ENCODE assay signal across 32 cellular contexts in the genomic region with DNA sequence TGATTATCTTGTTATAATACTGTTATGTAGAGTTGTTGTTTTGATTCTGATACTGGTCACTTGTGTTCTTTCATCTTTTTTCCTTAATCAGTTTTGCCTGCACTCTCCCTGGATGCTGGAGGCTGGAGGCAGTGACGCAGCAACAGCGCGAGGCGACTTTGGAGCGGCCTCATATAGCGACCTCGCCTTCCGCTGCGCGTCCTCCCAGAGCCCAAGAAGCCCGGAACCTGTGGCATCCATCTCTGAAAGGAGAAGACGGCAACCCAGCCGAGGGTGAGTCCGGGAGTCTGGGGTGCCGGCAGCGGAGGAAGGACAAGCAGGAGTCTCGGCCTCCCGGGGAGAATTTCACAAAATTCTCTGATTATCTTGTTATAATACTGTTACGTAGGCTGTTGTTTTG.
"Had no signal": no experiment of that assay in that cellular context is flagged by ENCODE, and none has a peak within 500 bp of the region (broad histone marks: within the 10 kb centered on the region; RNA-seq: fewer than 3 reads in every experiment).

No MANE protein-coding gene starts in this region.

- H3K36me3 Mint-ChIP-seq: activated CD4-positive, alpha-beta memory T cell treated with anti-CD3 and anti-CD28 coated beads for 36 hours; activated naive CD8-positive, alpha-beta T cell treated with anti-CD3 and anti-CD28 coated beads for 36 hours; brain; stimulated activated effector memory CD8-positive, alpha-beta T cell treated with anti-CD3 and anti-CD28 coated beads, Interleukin-12 subunit alpha, Interleukin-12 subunit beta, amount 100 ng/mL, for 72 hours; type B pancreatic cell had no signal

- ATAC-seq: gastrocnemius medialis; left cardiac atrium; left ventricle myocardium superior; sciatic nerve; stimulated activated effector memory CD8-positive, alpha-beta T cell treated with anti-CD3 and anti-CD28 coated beads, Interleukin-12 subunit alpha, Interleukin-12 subunit beta, amount 100 ng/mL, for 72 hours had no signal

- H3K9me3 Mint-ChIP-seq: activated CD4-positive, alpha-beta memory T cell treated with anti-CD3 and anti-CD28 coated beads for 36 hours; activated naive CD4-positive, alpha-beta T cell treated with anti-CD3 and anti-CD28 coated beads for 36 hours; stimulated activated effector memory CD8-positive, alpha-beta T cell treated with anti-CD3 and anti-CD28 coated beads, Interleukin-12 subunit alpha, Interleukin-12 subunit beta, amount 100 ng/mL, for 72 hours; stimulated activated naive CD8-positive, alpha-beta T cell treated with anti-CD3 and anti-CD28 coated beads, Interleukin-15, Interleukin-2, amounts not matched to agents 100 ng/mL and 50 ng/mL, for 24 hours; type B pancreatic cell had no signal

- H3K36me3 ChIP-seq: adrenal gland, ascending aorta, gastrocnemius medialis, neutrophil, ovary, vagina had no signal

- H3K4me3 Mint-ChIP-seq: activated CD4-positive, alpha-beta memory T cell treated with anti-CD3 and anti-CD28 coated beads for 36 hours; activated CD4-positive, alpha-beta T cell treated with anti-CD3 and anti-CD28 coated beads, Interleukin-2, amount 10 ng/mL, durations not matched to agents 24 days and 14 days; activated naive CD4-positive, alpha-beta T cell treated with anti-CD3 and anti-CD28 coated beads for 36 hours; activated naive CD8-positive, alpha-beta T cell treated with anti-CD3 and anti-CD28 coated beads for 36 hours; activated T-helper 1 cell treated with anti-CD3 and anti-CD28 coated beads, Interleukin-12 subunit alpha, Interleukin-12 subunit beta, Interleukin-2, Interleukin-4 antibody, amounts not matched to agents 30 ng/mL and 10 ng/mL and 1 ng/mL, durations not matched to agents 14 hours and 24 hours and 36 hours; brain; nephron; stimulated activated effector memory CD8-positive, alpha-beta T cell treated with anti-CD3 and anti-CD28 coated beads, Interleukin-12 subunit alpha, Interleukin-12 subunit beta, amount 100 ng/mL, for 72 hours; stimulated activated naive CD8-positive, alpha-beta T cell treated with anti-CD3 and anti-CD28 coated beads, Interleukin-15, Interleukin-2, amounts not matched to agents 100 ng/mL and 50 ng/mL, for 24 hours; type B pancreatic cell had no signal

- H3K27me3 ChIP-seq: adrenal gland, ascending aorta, ovary, vagina had no signal

- H3K9me3 ChIP-seq: adrenal gland, ascending aorta, gastrocnemius medialis, neutrophil, ovary, vagina had no signal

- H3K27me3 Mint-ChIP-seq: progenitor cell of endocrine pancreas, type B pancreatic cell had no signal

- H3K4me3 ChIP-seq: adrenal gland, ascending aorta, coronary artery, gastrocnemius medialis, ovary, skin epidermis, vagina had no signal

- H3K27ac Mint-ChIP-seq: activated CD4-positive, alpha-beta memory T cell treated with anti-CD3 and anti-CD28 coated beads for 36 hours; activated CD4-positive, alpha-beta T cell treated with anti-CD3 and anti-CD28 coated beads, Interleukin-2, amount 10 ng/mL, durations not matched to agents 24 days and 14 days; activated naive CD4-positive, alpha-beta T cell treated with anti-CD3 and anti-CD28 coated beads for 36 hours; activated T-helper 1 cell treated with anti-CD3 and anti-CD28 coated beads, Interleukin-12 subunit alpha, Interleukin-12 subunit beta, Interleukin-2, Interleukin-4 antibody, amounts not matched to agents 30 ng/mL and 10 ng/mL and 1 ng/mL, durations not matched to agents 14 hours and 24 hours and 36 hours; brain; nephron; progenitor cell of endocrine pancreas; stimulated activated effector memory CD8-positive, alpha-beta T cell treated with anti-CD3 and anti-CD28 coated beads, Interleukin-12 subunit alpha, Interleukin-12 subunit beta, amount 100 ng/mL, for 72 hours; stimulated activated naive CD8-positive, alpha-beta T cell treated with anti-CD3 and anti-CD28 coated beads, Interleukin-15, Interleukin-2, amounts not matched to agents 100 ng/mL and 50 ng/mL, for 24 hours; type B pancreatic cell had no signal

- H3K4me1 ChIP-seq: adrenal gland, ascending aorta, gastrocnemius medialis, vagina had no signal

- H3K27ac ChIP-seq: adrenal gland, ascending aorta, coronary artery, dorsolateral prefrontal cortex, gastrocnemius medialis, neutrophil, ovary, skin epidermis, vagina, VCaP had no signal

- DNase-seq: activated CD4-positive, alpha-beta memory T cell treated with anti-CD3 and anti-CD28 coated beads for 36 hours; activated CD4-positive, alpha-beta T cell treated with anti-CD3 and anti-CD28 coated beads, Interleukin-2, amount 10 ng/mL, durations not matched to agents 24 days and 14 days; activated CD4-positive, CD25-positive, alpha-beta regulatory T cell treated with anti-CD3 and anti-CD28 coated beads, Interleukin-2, amount 50 U/mL, for 72 hours; activated CD8-positive, alpha-beta memory T cell treated with anti-CD3 and anti-CD28 coated beads, Interleukin-2, amount 50 U/mL, for 4 hours; activated effector memory CD4-positive, alpha-beta T cell treated with anti-CD3 and anti-CD28 coated beads, Interleukin-2, amount 50 U/mL, for 16 hours; activated naive CD4-positive, alpha-beta T cell treated with anti-CD3 and anti-CD28 coated beads for 36 hours; activated naive CD8-positive, alpha-beta T cell treated with anti-CD3 and anti-CD28 coated beads for 36 hours; activated T-cell treated with anti-CD3 and anti-CD28 coated beads, Interleukin-2, amount 50 U/mL, for 1 hour; adrenal gland; dorsolateral prefrontal cortex; effector memory CD4-positive, alpha-beta T cell; gastrocnemius medialis; hippocampal formation; left cardiac atrium; left ventricle myocardium superior; ovary; stimulated activated CD4-positive, alpha-beta T cell treated with anti-CD3 and anti-CD28 coated beads, Interleukin-12 subunit alpha, Interleukin-12 subunit beta, amount 100 ng/mL, for 4 hours; stimulated activated CD4-positive, alpha-beta T cell treated with anti-CD3 and anti-CD28 coated beads, Interleukin-4, amount 100 ng/mL, for 1 hour had no signal

- H3K4me1 Mint-ChIP-seq: activated CD4-positive, alpha-beta T cell treated with anti-CD3 and anti-CD28 coated beads, Interleukin-2, amount 10 ng/mL, durations not matched to agents 24 days and 14 days; brain; nephron had no signal
